ENCODE assay signal across 9 cellular contexts in genomic region chr9:137316012-137316981, GRCh38. TPM values are rescaled to one million over a fixed set of nuclear protein-coding genes. Genes with fewer than 3 reads are reported as not detected.
DNase-seq lines count a peak whose midpoint lies in the region; ATAC-seq, FAIRE-seq and TF ChIP-seq lines count a peak whose summit lies in the region.
"Had no signal": no experiment of that assay in that cellular context is flagged by ENCODE, and none has a peak within 500 bp of the region (broad histone marks: within the 10 kb centered on the region; RNA-seq: fewer than 3 reads in every experiment).

No MANE protein-coding gene starts in this region.

- 13 to 25% methylated on average over 1 to 30 of the region's 83 CpGs for WGBS in thyroid gland, 2 donors
- WGBS in gastroesophageal sphincter (ENCODE audit: low coverage in 1 of 2), 2 donors: no CpG with 5 or more reads among the region's 83 CpGs

- H3K9me3 ChIP-seq in Caco-2: no peaks in the 10 kb centered on the region
- no peaks in the 10 kb centered on the region for H3K9me3 ChIP-seq in iPS-18a (ENCODE audit: control insufficient read depth, low read depth, low read length)
- H3K9me3 ChIP-seq in thyroid gland: no peaks in the 10 kb centered on the region
- H3K9me3 ChIP-seq in gastroesophageal sphincter: no peaks in the 10 kb centered on the region

- POLR2A ChIA-PET in Caco-2 (lab: Charles Lee): interaction anchor here (1.0 kb wide), 1 partner anchor 14 kb away, joined by 3 read pairs; the partner anchor contains the start of gene NRARP

- DNase-seq in Caco-2: peak; percentile 43 to 66
- DNase-seq in H54 (ENCODE audit: insufficient read length, low spot score): peak; percentile 28
- no peak for DNase-seq in activated T-cell treated with anti-CD3 and anti-CD28 coated beads, Interleukin-2, amount 50 U/mL, for 72 hours
- peak; percentile 43 to 45 for DNase-seq in thyroid gland
- DNase-seq in globus pallidus (ENCODE audit: low spot score): no peak

- H3K27me3 Mint-ChIP-seq in Caco-2 (ENCODE audit: insufficient read depth, unreplicated experiment): no peaks in the 10 kb centered on the region
- H3K27me3 Mint-ChIP-seq in activated T-cell treated with anti-CD3 and anti-CD28 coated beads, Interleukin-2, amount 50 U/mL, for 72 hours (ENCODE audit: low read depth): no peaks in the 10 kb centered on the region

- H3K4me1 ChIP-seq in Caco-2: peaks cover 39% of the 10 kb centered on the region
- H3K4me1 ChIP-seq in iPS-18a (ENCODE audit: control insufficient read depth, low read depth, low read length): peaks cover 2% of the 10 kb centered on the region
- peaks cover 7 to 36% of the 10 kb centered on the region in 2 donors for H3K4me1 ChIP-seq in thyroid gland
- H3K4me1 ChIP-seq in gastroesophageal sphincter: peaks cover 0 to 38% (median 12%) of the 10 kb centered on the region in 3 donors

- CTCF ChIA-PET in Caco-2 (lab: Charles Lee): interaction anchor here (0.7 to 1.6 kb wide), 3 partner anchors 14 to 32 kb away, joined by 4 to 7 read pairs (median 7); partner anchors contain the start of gene NRARP

- H3K4me3 Mint-ChIP-seq in Caco-2 (ENCODE audit: unreplicated experiment): peak overlapping the region; percentile 38
- peak overlapping the region; percentile 46 to 63 for H3K4me3 Mint-ChIP-seq in activated T-cell treated with anti-CD3 and anti-CD28 coated beads, Interleukin-2, amount 50 U/mL, for 72 hours

- no peak overlapping the region for H3K27ac Mint-ChIP-seq in Caco-2 (ENCODE audit: unreplicated experiment)
- H3K27ac Mint-ChIP-seq in activated T-cell treated with anti-CD3 and anti-CD28 coated beads, Interleukin-2, amount 50 U/mL, for 72 hours: no peak overlapping the region
- H3K27ac Mint-ChIP-seq: IgD-negative memory B cell had no signal

- no peaks in the 10 kb centered on the region for H3K36me3 ChIP-seq in Caco-2 (ENCODE audit: control insufficient read depth, insufficient read depth, low read length)
- H3K36me3 ChIP-seq in iPS-18a (ENCODE audit: control insufficient read depth, low read depth, low read length): no peaks in the 10 kb centered on the region
- H3K36me3 ChIP-seq in thyroid gland: no peaks in the 10 kb centered on the region
- H3K36me3 ChIP-seq in gastroesophageal sphincter: peaks cover 0 to 8% of the 10 kb centered on the region in 2 donors

- no peak for FAIRE-seq in H54 (lab: Jason Lieb, UNC)

- no TSS peak for BruUV-seq in Caco-2 (replicated peaks; lab: Mats Ljungman, UMichigan)

- TF ChIP-seq CTCF in Caco-2 (IDR thresholded peaks at IDR 0.05; ENCODE audit: insufficient read depth in 1 of 2, low read depth in 1 of 2, low read length in 1 of 2, severe bottlenecking in 1 of 2, unreplicated experiment in 1 of 2) (no peak), thyroid gland (IDR thresholded peaks at IDR 0.05) (no peak), gastroesophageal sphincter (IDR thresholded peaks at IDR 0.05) (no peak)

- no peaks in the 10 kb centered on the region for H3K9me3 Mint-ChIP-seq in Caco-2 (ENCODE audit: unreplicated experiment)
- no peaks in the 10 kb centered on the region for H3K9me3 Mint-ChIP-seq in activated T-cell treated with anti-CD3 and anti-CD28 coated beads, Interleukin-2, amount 50 U/mL, for 72 hours
- H3K9me3 Mint-ChIP-seq: IgD-negative memory B cell had no signal

- TF ChIP-seq POLR2A in H54 (IDR thresholded peaks at IDR 0.05; ENCODE audit: low read depth, low read length) (no peak), thyroid gland (IDR thresholded peaks at IDR 0.05) (no peak), gastroesophageal sphincter (IDR thresholded peaks at IDR 0.05) (no peak)

- intact Hi-C loops in Caco-2 (cut with micrococcal nuclease; ENCODE audit: unreplicated experiment) (no loop called here), thyroid gland (cut with DNase I) (no loop called here)

- H3K27ac ChIP-seq in iPS-18a (ENCODE audit: low read length) (no peak overlapping the region), thyroid gland (no peak overlapping the region), gastroesophageal sphincter (peak overlapping the region in 1 of 4 donors; percentile 66)

- no peaks in the 10 kb centered on the region for H3K36me3 Mint-ChIP-seq in Caco-2 (ENCODE audit: insufficient read depth, unreplicated experiment)
- H3K36me3 Mint-ChIP-seq in activated T-cell treated with anti-CD3 and anti-CD28 coated beads, Interleukin-2, amount 50 U/mL, for 72 hours (ENCODE audit: insufficient read depth in 2 of 2): no peaks in the 10 kb centered on the region
- H3K36me3 Mint-ChIP-seq: IgD-negative memory B cell had no signal

- H3K27me3 ChIP-seq in Caco-2 (replicated peaks; ENCODE audit: control insufficient read depth, insufficient read depth, low read length): no peaks in the 10 kb centered on the region
- no peaks in the 10 kb centered on the region for H3K27me3 ChIP-seq in iPS-18a (ENCODE audit: control insufficient read depth, insufficient read depth, low read length)
- H3K27me3 ChIP-seq in thyroid gland: no peaks in the 10 kb centered on the region
- peaks cover 38% of the 10 kb centered on the region for H3K27me3 ChIP-seq in gastroesophageal sphincter

- H3K9ac ChIP-seq in iPS-18a (ENCODE audit: low read length): peak overlapping the region; percentile 18

- H3K4me3 ChIP-seq in Caco-2 (ENCODE audit: low read depth, low read length): peak overlapping the region; percentile 25
- H3K4me3 ChIP-seq in iPS-18a (ENCODE audit: low read length): no peak overlapping the region
- H3K4me3 ChIP-seq in thyroid gland (replicated peaks in 1 of 3): peak overlapping the region in 1 of 3 donors; percentile 21
- H3K4me3 ChIP-seq in gastroesophageal sphincter: peak overlapping the region in 1 of 2 donors; percentile 44

- TF ChIP-seq EP300 in gastroesophageal sphincter (IDR thresholded peaks at IDR 0.05): no peak

- ATAC-seq in activated T-cell treated with anti-CD3 and anti-CD28 coated beads, Interleukin-2, amount 50 U/mL, for 72 hours (replicated peaks in 1 of 2): peak; percentile 59
- ATAC-seq in gastroesophageal sphincter (no peak), HG03196 (IDR thresholded peaks at IDR 0.05; ENCODE audit: unreplicated experiment) (no peak)

- no peaks in the 10 kb centered on the region for H3K4me1 Mint-ChIP-seq in Caco-2 (ENCODE audit: low read depth, unreplicated experiment)
- H3K4me1 Mint-ChIP-seq in activated T-cell treated with anti-CD3 and anti-CD28 coated beads, Interleukin-2, amount 50 U/mL, for 72 hours (ENCODE audit: low read depth): no peaks in the 10 kb centered on the region

RNA-seq across cellular contexts. Expression of gene NRARP, which starts 14.2 kb away (rescaled TPM):
- total RNA-seq in Caco-2 (2022) (22.1 and 24.7 TPM in 2 replicates), thyroid gland (10 to 100 TPM in 1 of 4 donors, 1 to 10 TPM in 3; 1.8 to 10.2 (median 6.8) TPM), gastroesophageal sphincter (10 to 100 TPM in 1 of 4 donors, 1 to 10 TPM in 3; 3.8 to 11.3 (median 4.3) TPM)
- total RNA-seq in activated T-cell treated with anti-CD3 and anti-CD28 coated beads, Interleukin-2, amount 50 U/mL, for 72 hours: 1 to 10 TPM; 1.6 to 2.0 TPM

RNA-seq across cellular contexts. Expression of gene TOR4A, which starts 38.8 kb away (rescaled TPM):
- total RNA-seq in Caco-2 (2022) (1.8 and 1.9 TPM in 2 replicates), thyroid gland (10 to 100 TPM; 10.8 to 14.7 (median 12.0) TPM), gastroesophageal sphincter (1 to 10 TPM; 4.7 to 7.4 (median 6.9) TPM)
- total RNA-seq in activated T-cell treated with anti-CD3 and anti-CD28 coated beads, Interleukin-2, amount 50 U/mL, for 72 hours: 1 to 10 TPM; 4.3 to 8.3 TPM

Comparison
In these comparisons a context has a peak if more than half of its experiments do, and no peak if none do; other contexts are left out.
1. DNase-seq: peak in Caco-2 (2 of 2), H54 (single experiment) and thyroid gland (2 of 2); none in activated T-cell treated with anti-CD3 and anti-CD28 coated beads, Interleukin-2, amount 50 U/mL, for 72 hours (0 of 2) and globus pallidus (single experiment).
2. ATAC-seq: peak in activated T-cell treated with anti-CD3 and anti-CD28 coated beads, Interleukin-2, amount 50 U/mL, for 72 hours (2 of 2); none in gastroesophageal sphincter (single experiment) and HG03196 (single experiment).